In genomic region chr9:136351237-136351800, GRCh38 we compare ENCODE assay signal across 2 cellular contexts.
A peak's percentile ranks its signal among the peaks of the same experiment; 100 is the strongest.
TF ChIP-seq lines count a peak whose summit lies in the region.

No MANE protein-coding gene starts in this region.

TF ChIP-seq in K562, 482 proteins besides CTCF, POLR2A, EP300 and RAD21:
- TF ChIP-seq JUN (IDR thresholded peaks at IDR 0.05; ENCODE audit: borderline replicate concordance, low read depth, low read length): no peak
- TF ChIP-seq JUN (CRISPR knock-in tag; IDR thresholded peaks at IDR 0.05; ENCODE audit: borderline replicate concordance): no peak
- peak; percentile 17; the same call in 1 of the 2 replicates for TF ChIP-seq POLR2G (IDR thresholded peaks at IDR 0.05; ENCODE audit: low read depth, low read length)
- TF ChIP-seq ASH1L (IDR thresholded peaks at IDR 0.05; ENCODE audit: borderline replicate concordance, low read depth, partially characterized antibody): no peak
- no peak for TF ChIP-seq RBM25 (IDR thresholded peaks at IDR 0.05; ENCODE audit: low read depth, low read length, severe bottlenecking)
- no peak for TF ChIP-seq CHD7 (IDR thresholded peaks at IDR 0.05; ENCODE audit: low read depth, low read length)

TF ChIP-seq in neural cell, 6 proteins besides CTCF, POLR2A, EP300 and RAD21:
- TF ChIP-seq SMC3 (conservative IDR thresholded peaks at IDR 0.05; ENCODE audit: poor library complexity) (no peak), POLR2AphosphoS5 (IDR thresholded peaks at IDR 0.05) (peak; percentile 11), EZH2 (IDR thresholded peaks at IDR 0.05; ENCODE audit: borderline replicate concordance, insufficient read depth, low read length, poor library complexity, severe bottlenecking) (no peak)
TF ChIP-seq in neural cell: peak in this region for 1.
